Comparison of ENCODE assay signal across 8 cellular contexts in genomic region chr5:133240425-133241091, GRCh38.
DNase-seq lines count a peak whose midpoint lies in the region; ATAC-seq lines count a peak whose summit lies in the region.

No MANE protein-coding gene starts in this region.

- peak overlapping the region; percentile 6 for H3K27ac ChIP-seq in temporal lobe (ENCODE audit: low read depth, low read length)

- H3K36me3 Mint-ChIP-seq in activated T-cell treated with anti-CD3 and anti-CD28 coated beads, Interleukin-2, amount 50 U/mL, for 24 hours (ENCODE audit: low read depth), result no peaks in the 10 kb centered on the region

- no peak overlapping the region for H3K4me3 Mint-ChIP-seq in activated T-cell treated with anti-CD3 and anti-CD28 coated beads, Interleukin-2, amount 50 U/mL, for 24 hours

- H3K4me1 Mint-ChIP-seq in activated T-cell treated with anti-CD3 and anti-CD28 coated beads, Interleukin-2, amount 50 U/mL, for 24 hours (ENCODE audit: low read depth), result peaks cover 27% of the 10 kb centered on the region

- peak; percentile 89 for DNase-seq in COLO829 (ENCODE audit: low spot score)
- DNase-seq in LHCN-M2 (ENCODE audit: low read depth), result peak; percentile 98
- DNase-seq in activated T-cell treated with anti-CD3 and anti-CD28 coated beads, Interleukin-2, amount 50 U/mL, for 24 hours, result no peak
- peak; percentile 96 for DNase-seq in kidney glomerular epithelial cell (lab: John Stamatoyannopoulos, UW)
- no peak for DNase-seq in NCI-H2171 treated with DMSO at 0.1 percent for 48 hours (lab: John Stamatoyannopoulos, UW)

- H3K27ac Mint-ChIP-seq in activated T-cell treated with anti-CD3 and anti-CD28 coated beads, Interleukin-2, amount 50 U/mL, for 24 hours, result peak overlapping the region; percentile 50

- ATAC-seq in GM19438 (IDR thresholded peaks at IDR 0.05; ENCODE audit: low read depth, unreplicated experiment), result peak; percentile 43
- no peak for ATAC-seq in GM21360 (IDR thresholded peaks at IDR 0.05; ENCODE audit: unreplicated experiment)

- H3K9me3 Mint-ChIP-seq in activated T-cell treated with anti-CD3 and anti-CD28 coated beads, Interleukin-2, amount 50 U/mL, for 24 hours, result no peaks in the 10 kb centered on the region

- no peaks in the 10 kb centered on the region for H3K27me3 Mint-ChIP-seq in activated T-cell treated with anti-CD3 and anti-CD28 coated beads, Interleukin-2, amount 50 U/mL, for 24 hours

Comparison
In these comparisons a context has a peak if more than half of its experiments do, and no peak if none do; other contexts are left out.
1. DNase-seq: peak in COLO829 (single experiment), LHCN-M2 (single experiment) and kidney glomerular epithelial cell (single experiment); none in activated T-cell treated with anti-CD3 and anti-CD28 coated beads, Interleukin-2, amount 50 U/mL, for 24 hours (single experiment) and NCI-H2171 treated with DMSO at 0.1 percent for 48 hours (single experiment).